In the genomic region with DNA sequence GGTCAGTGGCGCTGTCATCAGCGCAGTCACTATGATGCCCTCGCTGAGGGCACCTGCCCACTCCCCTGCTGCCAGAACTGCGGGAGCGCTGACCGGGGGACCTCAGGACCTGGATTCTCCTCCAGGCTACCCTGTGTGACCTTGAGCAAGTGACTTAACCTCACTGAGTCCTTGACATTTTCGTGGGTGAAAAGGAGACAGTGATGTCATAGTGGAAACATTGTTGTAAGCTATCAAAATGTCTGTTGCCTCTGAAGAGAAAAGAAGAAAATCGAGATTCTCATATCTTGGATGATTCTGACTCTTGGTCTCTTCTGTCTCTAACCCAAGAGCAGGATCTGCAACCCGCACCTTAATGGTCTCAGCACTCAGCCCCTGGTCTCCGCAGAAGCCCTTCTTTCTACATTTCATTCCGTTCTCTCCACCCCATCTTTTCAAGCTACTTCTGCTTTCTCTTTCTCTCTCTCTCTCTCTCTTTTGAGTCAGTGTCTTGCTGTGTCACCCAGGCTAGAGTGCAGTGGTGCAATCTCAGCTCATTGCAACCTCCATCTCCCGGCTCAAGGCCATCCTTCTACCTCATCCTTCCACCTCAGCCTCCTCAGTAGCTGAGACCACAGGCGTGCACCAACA, we compare ENCODE assay signal across 1 cellular context.
A peak's percentile ranks its signal among the peaks of the same experiment; 100 is the strongest.
TF ChIP-seq lines count a peak whose summit lies in the region.

No MANE protein-coding gene starts in this region.

TF ChIP-seq in IMR-90, 13 proteins besides CTCF, POLR2A, EP300 and RAD21:
- TF ChIP-seq RCOR1 (IDR thresholded peaks at IDR 0.05; ENCODE audit: insufficient replicate concordance, low read length) (no peak), CEBPB (IDR thresholded peaks at IDR 0.05; ENCODE audit: low read depth, low read length) (peak; percentile 78), MXI1 (IDR thresholded peaks at IDR 0.05; ENCODE audit: borderline replicate concordance, low read depth, low read length) (no peak), NFE2L2 (IDR thresholded peaks at IDR 0.05; ENCODE audit: low read depth, low read length) (peak; percentile 39; the same call in 1 of the 2 replicates)
